In the genomic region with DNA sequence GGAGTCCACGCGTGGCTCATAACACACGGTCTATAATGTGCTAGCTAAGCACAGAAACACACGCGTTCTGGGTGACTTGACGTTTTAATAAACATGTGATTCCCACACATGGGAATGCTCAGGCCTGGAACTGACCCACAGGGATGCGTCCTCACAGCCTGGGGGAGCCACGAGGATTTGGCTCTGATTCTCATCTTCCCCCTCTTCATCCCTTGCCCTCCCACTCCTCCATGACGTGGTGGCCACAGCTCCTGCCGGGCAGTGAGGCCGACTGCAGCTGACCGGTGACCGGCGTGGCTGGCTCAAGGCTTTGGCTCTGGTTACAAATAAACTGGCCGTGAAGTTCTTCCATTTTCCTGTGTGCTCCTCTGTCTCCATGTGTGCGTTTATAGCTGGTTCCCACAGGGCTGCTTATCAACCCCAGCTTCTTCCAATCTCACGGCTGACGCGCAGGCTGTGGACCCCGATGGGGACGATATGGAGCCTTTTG, we compare ENCODE assay signal across 12 cellular contexts. TPM values are rescaled to one million over a fixed set of nuclear protein-coding genes. Genes with fewer than 3 reads are reported as not detected.
DNase-seq lines count a peak whose midpoint lies in the region; ATAC-seq lines count a peak whose summit lies in the region.
"Had no signal": no experiment of that assay in that cellular context is flagged by ENCODE, and none has a peak within 500 bp of the region (broad histone marks: within the 10 kb centered on the region; RNA-seq: fewer than 3 reads in every experiment).

No MANE protein-coding gene starts in this region.

- H3K9ac ChIP-seq in mucosa of rectum (ENCODE audit: low read depth in 1 of 2, low read length in 2 of 2), result peak overlapping the region; percentile 29 to 51

- H3K27ac ChIP-seq in ACC112 (ENCODE audit: low read depth, low read length) (peak overlapping the region; percentile 65; the same call in 1 of the 2 replicates), epithelial cell of prostate (peak overlapping the region; percentile 59), mucosa of rectum (ENCODE audit: low read depth in 2 of 2, low read length in 2 of 2) (peak overlapping the region; percentile 82 to 83)

- no peaks in the 10 kb centered on the region for H3K79me2 ChIP-seq in ACC112 (ENCODE audit: control insufficient read depth, insufficient read depth, low read length, unreplicated experiment)

- H3K36me3 ChIP-seq in ACC112 (ENCODE audit: insufficient read depth, low read length), result no peaks in the 10 kb centered on the region
- H3K36me3 ChIP-seq in mucosa of rectum (ENCODE audit: control insufficient read depth in 2 of 2, insufficient read depth in 2 of 2, low read length in 2 of 2), result no peaks in the 10 kb centered on the region

- H3K4me3 ChIP-seq in ACC112 (ENCODE audit: low read depth, low read length) (no peak overlapping the region), mucosa of rectum (ENCODE audit: low read length in 2 of 2) (no peak overlapping the region)

- H3K9me3 ChIP-seq in mucosa of rectum (ENCODE audit: control insufficient read depth in 2 of 2, low read length in 2 of 2), result no peaks in the 10 kb centered on the region

- no peak overlapping the region for H2AFZ ChIP-seq in ACC112 (ENCODE audit: low read length, unreplicated experiment)

- peak; percentile 74 for DNase-seq in M059J (ENCODE audit: low read depth)
- DNase-seq in epithelial cell of prostate (ENCODE audit: low read depth, low spot score), result no peak
- no peak for DNase-seq in Ammon's horn (ENCODE audit: low spot score)
- DNase-seq in stimulated activated CD4-positive, alpha-beta T cell treated with anti-CD3 and anti-CD28 coated beads, Interleukin-4, amount 100 ng/mL, for 24 hours, result no peak
- no peak for DNase-seq in DMS53 (lab: John Stamatoyannopoulos, UW)
- DNase-seq: activated CD8-positive, alpha-beta memory T cell treated with anti-CD3 and anti-CD28 coated beads, Interleukin-2, amount 50 U/mL, for 4 hours; KG1; NCI-H2107; stimulated activated CD4-positive, alpha-beta T cell treated with anti-CD3 and anti-CD28 coated beads, Interleukin-4, amount 100 ng/mL, for 1 hour had no signal

- peaks cover 33% of the 10 kb centered on the region for H3K4me1 ChIP-seq in ACC112 (ENCODE audit: control insufficient read depth, insufficient read depth, low read length, unreplicated experiment)
- peaks cover 20 to 25% of the 10 kb centered on the region in 2 donors for H3K4me1 ChIP-seq in mucosa of rectum (ENCODE audit: control insufficient read depth in 2 of 2, insufficient read depth in 2 of 2, low read length in 2 of 2)

- no peak for ATAC-seq in GM21825 (IDR thresholded peaks at IDR 0.05; ENCODE audit: unreplicated experiment)

- H3K27me3 ChIP-seq in ACC112 (ENCODE audit: insufficient read depth, low read length) (no peaks in the 10 kb centered on the region), mucosa of rectum (ENCODE audit: control insufficient read depth in 2 of 2, insufficient read depth in 2 of 2, low read length in 2 of 2) (no peaks in the 10 kb centered on the region)

RNA-seq across cellular contexts. Expression of a gene that starts 40.9 kb away (rescaled TPM):
- 4.8 and 9.9 TPM in 2 replicates for total RNA-seq in M059J (2014; rRNA removed; shearing (Covaris generic))
